ENCODE assay signal across 18 cellular contexts in genomic region chr9:91530829-91531228, GRCh38.
"Had no signal": no experiment of that assay in that cellular context is flagged by ENCODE, and none has a peak within 500 bp of the region (broad histone marks: within the 10 kb centered on the region; RNA-seq: fewer than 3 reads in every experiment).

No MANE protein-coding gene starts in this region.

- H3K4me3 Mint-ChIP-seq: activated CD4-positive, alpha-beta memory T cell treated with anti-CD3 and anti-CD28 coated beads, Interleukin-2, amount 10 ng/mL, durations not matched to agents 7 days and 5 days; activated naive CD4-positive, alpha-beta T cell treated with anti-CD3 and anti-CD28 coated beads, Interleukin-2, amount 10 ng/mL, durations not matched to agents 7 days and 5 days; activated T-cell treated with anti-CD3 and anti-CD28 coated beads, Interleukin-2, amount 50 U/mL, for 24 hours; neural crest cell; WTC11 had no signal

- H3K9me3 Mint-ChIP-seq: activated CD4-positive, alpha-beta memory T cell treated with anti-CD3 and anti-CD28 coated beads, Interleukin-2, amount 10 ng/mL, durations not matched to agents 7 days and 5 days; activated naive CD4-positive, alpha-beta T cell treated with anti-CD3 and anti-CD28 coated beads, Interleukin-2, amount 10 ng/mL, durations not matched to agents 7 days and 5 days; activated T-cell treated with anti-CD3 and anti-CD28 coated beads, Interleukin-2, amount 50 U/mL, for 24 hours had no signal

- H3K27me3 ChIP-seq: gastrocnemius medialis, ovary had no signal

- H3K9me3 ChIP-seq: gastrocnemius medialis, lower lobe of right lung, ovary had no signal

- H3K4me1 Mint-ChIP-seq: activated CD4-positive, alpha-beta memory T cell treated with anti-CD3 and anti-CD28 coated beads, Interleukin-2, amount 10 ng/mL, durations not matched to agents 7 days and 5 days; activated naive CD4-positive, alpha-beta T cell treated with anti-CD3 and anti-CD28 coated beads, Interleukin-2, amount 10 ng/mL, durations not matched to agents 7 days and 5 days; neural crest cell had no signal

- H3K4me1 ChIP-seq: gastrocnemius medialis, heart left ventricle, lower lobe of right lung had no signal

- DNase-seq: activated CD4-positive, alpha-beta memory T cell treated with anti-CD3 and anti-CD28 coated beads, Interleukin-2, amount 10 ng/mL, durations not matched to agents 7 days and 5 days; activated CD4-positive, alpha-beta T cell treated with anti-CD3 and anti-CD28 coated beads for 4 hours; activated naive CD4-positive, alpha-beta T cell treated with anti-CD3 and anti-CD28 coated beads, Interleukin-2, amount 10 ng/mL, durations not matched to agents 7 days and 5 days; activated T-cell treated with anti-CD3 and anti-CD28 coated beads, Interleukin-2, amount 50 U/mL, for 24 hours; amniotic stem cell; caudate nucleus; gastrocnemius medialis; heart left ventricle; left cardiac atrium; lower lobe of right lung; ovary; stimulated activated CD4-positive, alpha-beta T cell treated with anti-CD3 and anti-CD28 coated beads, Interleukin-12 subunit alpha, Interleukin-12 subunit beta, amount 100 ng/mL, for 4 hours; stimulated activated CD4-positive, alpha-beta T cell treated with anti-CD3 and anti-CD28 coated beads, Interleukin-2, amount 100 ng/mL, for 24 hours had no signal

- H3K27ac Mint-ChIP-seq: activated CD4-positive, alpha-beta memory T cell treated with anti-CD3 and anti-CD28 coated beads, Interleukin-2, amount 10 ng/mL, durations not matched to agents 7 days and 5 days; activated naive CD4-positive, alpha-beta T cell treated with anti-CD3 and anti-CD28 coated beads, Interleukin-2, amount 10 ng/mL, durations not matched to agents 7 days and 5 days; activated T-cell treated with anti-CD3 and anti-CD28 coated beads, Interleukin-2, amount 50 U/mL, for 24 hours; WTC11 had no signal

- H3K27ac ChIP-seq: coronary artery, gastrocnemius medialis, heart left ventricle, lower lobe of right lung, ovary had no signal

- H3K36me3 ChIP-seq: gastrocnemius medialis, heart left ventricle, lower lobe of right lung, ovary had no signal

- ATAC-seq: gastrocnemius medialis, heart left ventricle, left cardiac atrium, lower lobe of right lung, WTC11 had no signal

- FAIRE-seq: TTC549, urothelium cell line had no signal

- H3K4me3 ChIP-seq: coronary artery, gastrocnemius medialis, heart left ventricle, lower lobe of right lung, ovary had no signal

- H3K36me3 Mint-ChIP-seq: activated naive CD4-positive, alpha-beta T cell treated with anti-CD3 and anti-CD28 coated beads, Interleukin-2, amount 10 ng/mL, durations not matched to agents 7 days and 5 days; WTC11 had no signal
